ENCODE assay signal across 22 cellular contexts in the genomic region with DNA sequence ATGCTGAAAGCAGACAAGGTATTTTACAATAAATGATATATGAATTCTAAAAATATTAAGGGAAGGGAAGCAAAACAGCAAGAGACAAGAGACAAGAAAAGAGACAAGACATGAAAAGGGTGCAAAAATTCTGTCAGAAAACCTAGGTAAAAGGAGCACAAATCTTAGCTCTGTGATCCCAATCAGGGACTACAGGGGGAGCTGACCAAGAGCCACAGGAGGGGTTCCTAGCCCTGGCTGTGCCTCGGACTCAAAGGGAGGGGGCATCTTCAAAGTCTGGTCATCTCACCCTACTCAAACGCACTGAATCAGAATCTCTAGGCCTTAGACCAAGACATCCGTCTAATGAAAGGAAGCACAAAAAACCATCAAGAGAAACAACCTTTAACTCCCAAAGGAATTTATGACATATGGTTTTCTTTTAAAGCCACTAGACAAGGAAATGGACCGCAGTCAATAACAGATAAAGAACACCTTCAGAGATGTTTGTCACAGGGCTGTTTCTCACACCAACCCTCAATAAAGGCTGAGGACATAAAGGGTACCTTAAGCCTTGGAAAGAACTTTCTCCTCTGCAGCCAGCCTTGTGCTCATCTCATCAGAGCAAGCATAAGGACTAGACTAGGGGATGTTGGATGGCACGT.
DNase-seq lines count a peak whose midpoint lies in the region; ATAC-seq, FAIRE-seq and TF ChIP-seq lines count a peak whose summit lies in the region.
"Had no signal": no experiment of that assay in that cellular context is flagged by ENCODE, and none has a peak within 500 bp of the region (broad histone marks: within the 10 kb centered on the region; RNA-seq: fewer than 3 reads in every experiment).

No MANE protein-coding gene starts in this region.

- peaks cover 8% of the 10 kb centered on the region; the same call in 1 of the 2 replicates for H3K9me3 ChIP-seq in BLaER1
- H3K9me3 ChIP-seq in IMR-90 (ENCODE audit: control insufficient read depth, insufficient read depth, low read length): no peaks in the 10 kb centered on the region
- no peaks in the 10 kb centered on the region for H3K9me3 ChIP-seq in H1 (ENCODE audit: insufficient read depth in 2 of 2, low read depth in 1 of 2, low read length in 1 of 2)

- no peaks in the 10 kb centered on the region for H3K79me2 ChIP-seq in H1 (ENCODE audit: control insufficient read depth in 1 of 2, insufficient read depth in 2 of 2, low read length in 2 of 2)

- H3K36me3 ChIP-seq in BLaER1 (no peaks in the 10 kb centered on the region), IMR-90 (ENCODE audit: control insufficient read depth, insufficient read depth, low read length) (no peaks in the 10 kb centered on the region), H1 (ENCODE audit: control insufficient read depth in 2 of 4, insufficient read depth in 4 of 4, low read length in 3 of 4) (no peaks in the 10 kb centered on the region)
- H3K36me3 ChIP-seq: BLaER1 treated with 17β-estradiol and CSF1 and Interleukin-3, amounts not matched to agents 10 nM and 100 nM; upper lobe of right lung had no signal

- no peak for ATAC-seq in IMR-90 (ENCODE audit: low read depth)
- ATAC-seq in left colon: peak; percentile 63
- no peak for ATAC-seq in GM21723 (IDR thresholded peaks at IDR 0.05; ENCODE audit: unreplicated experiment)
- ATAC-seq: right cardiac atrium had no signal

- intact Hi-C loops in IMR-90 (cut with micrococcal nuclease): no loop called here
- intact Hi-C loops in left colon (cut with DNase I, micrococcal nuclease): no loop called here

- no peak overlapping the region for H2BK20ac ChIP-seq in IMR-90 (ENCODE audit: low read depth, low read length)
- H2BK20ac ChIP-seq in H1 (ENCODE audit: low read length): no peak overlapping the region

- H3K9ac ChIP-seq in BLaER1 (no peak overlapping the region), IMR-90 (ENCODE audit: low read depth, low read length) (no peak overlapping the region), H1 (replicated peaks in 1 of 4; ENCODE audit: extremely low read depth in 1 of 4, low read depth in 3 of 4, low read length in 3 of 4) (no peak overlapping the region)
- H3K9ac ChIP-seq: BLaER1 treated with 17β-estradiol and CSF1 and Interleukin-3, amounts not matched to agents 10 nM and 100 nM; KMS-11 had no signal

- H2BK120ac ChIP-seq in IMR-90 (ENCODE audit: low read depth, low read length) (no peak overlapping the region), H1 (replicated peaks; ENCODE audit: low read depth, low read length) (no peak overlapping the region)

- TF ChIP-seq RAD21 in IMR-90 (IDR thresholded peaks at IDR 0.05; ENCODE audit: low read length): no peak
- TF ChIP-seq RAD21 in H1 (IDR thresholded peaks at IDR 0.05 in 1 of 2, conservative IDR thresholded peaks at IDR 0.05 in 1 of 2; ENCODE audit: low read depth in 2 of 2, low read length in 2 of 2): peak; percentile 33 to 62

- no peaks in the 10 kb centered on the region for H3K23me2 ChIP-seq in H1 (ENCODE audit: low read depth, low read length)

- H3K9me1 ChIP-seq in IMR-90 (ENCODE audit: insufficient read depth, low read length): peaks cover 7% of the 10 kb centered on the region; the same call in 1 of the 2 replicates

- no peak overlapping the region for H4K8ac ChIP-seq in IMR-90 (ENCODE audit: low read depth in 2 of 2, low read length in 2 of 2)
- H4K8ac ChIP-seq in H1 (ENCODE audit: extremely low read depth, insufficient read depth, low read length): no peak overlapping the region

- H3K4me1 ChIP-seq in BLaER1: peaks cover 14% of the 10 kb centered on the region
- H3K4me1 ChIP-seq in IMR-90 (ENCODE audit: control insufficient read depth, insufficient read depth, low read length): peaks cover 6% of the 10 kb centered on the region
- H3K4me1 ChIP-seq in H1 (replicated peaks in 1 of 4; ENCODE audit: control insufficient read depth in 3 of 4, insufficient read depth in 4 of 4, low read length in 3 of 4): peaks cover 4 to 9% (median 7%) of the 10 kb centered on the region in 4 experiments; a peak in 5 of 7 replicates

- dilution Hi-C loops in IMR-90 (cut with HindIII; ENCODE audit: low sequenced_read_pairs, unreplicated experiment): no loop called here

- CTCF ChIA-PET in IMR-90 (lab: Yijun Ruan, JAX): no interaction called here
- CTCF ChIA-PET in H1 (lab: Charles Lee; ENCODE audit: partially characterized antibody): interaction anchor here (0.6 kb wide), 1 partner anchor 428 kb away, joined by 3 read pairs; no protein-coding TSS in a partner anchor

- no peaks in the 10 kb centered on the region for H3K27me3 ChIP-seq in BLaER1
- H3K27me3 ChIP-seq in IMR-90 (ENCODE audit: control insufficient read depth, insufficient read depth, low read length): no peaks in the 10 kb centered on the region
- no peaks in the 10 kb centered on the region for H3K27me3 ChIP-seq in H1 (replicated peaks in 1 of 4; ENCODE audit: control insufficient read depth in 3 of 4, extremely low read depth in 1 of 4, insufficient read depth in 3 of 4, low read length in 3 of 4)
- H3K27me3 ChIP-seq: upper lobe of right lung had no signal

- 0 out of 2 replicates have a peak overlapping the region, but pooled peaks have one; percentile 25 for H3K4me2 ChIP-seq in BLaER1
- H3K4me2 ChIP-seq in IMR-90 (ENCODE audit: low read depth, low read length): no peak overlapping the region
- H3K4me2 ChIP-seq in H1 (ENCODE audit: insufficient read depth in 1 of 2, low read depth in 2 of 2, low read length in 2 of 2): no peak overlapping the region
- H3K4me2 ChIP-seq: KMS-11 had no signal

- H2AFZ ChIP-seq in IMR-90 (replicated peaks; ENCODE audit: low read length, poor library complexity) (no peak overlapping the region), H1 (ENCODE audit: low read length) (no peak overlapping the region)

- H3K27ac ChIP-seq in BLaER1 (no peak overlapping the region), IMR-90 (ENCODE audit: insufficient read depth, low read length) (no peak overlapping the region), H1 (ENCODE audit: low read depth, low read length) (no peak overlapping the region)
- H3K27ac ChIP-seq: BLaER1 treated with 17β-estradiol and CSF1 and Interleukin-3, amounts not matched to agents 10 nM and 100 nM; KMS-11; upper lobe of right lung had no signal

- H4K91ac ChIP-seq in IMR-90 (ENCODE audit: insufficient read depth, low read depth, low read length) (no peak overlapping the region), H1 (replicated peaks; ENCODE audit: insufficient read length, low read length) (no peak overlapping the region)

- H3K4ac ChIP-seq in IMR-90 (ENCODE audit: low read depth, low read length) (no peak overlapping the region), H1 (replicated peaks; ENCODE audit: insufficient read length, low read depth, low read length) (no peak overlapping the region)

- no peak overlapping the region for H2AK9ac ChIP-seq in IMR-90 (replicated peaks; ENCODE audit: low read depth, low read length, poor library complexity)

- no peak for TF ChIP-seq EP300 in H1 (IDR thresholded peaks at IDR 0.05; ENCODE audit: borderline replicate concordance in 1 of 2, low read depth in 2 of 2, low read length in 2 of 2)

- POLR2A ChIA-PET in IMR-90 (lab: Charles Lee; ENCODE audit: unreplicated experiment): no interaction called here
- POLR2A ChIA-PET in H1 (lab: Charles Lee; ENCODE audit: partially characterized antibody): no interaction called here

- TF ChIP-seq POLR2A in IMR-90 (IDR thresholded peaks at IDR 0.05; ENCODE audit: low read depth, low read length) (no peak), H1 (IDR thresholded peaks at IDR 0.05; ENCODE audit: control extremely low read depth in 1 of 2, low read depth in 2 of 2, low read length in 2 of 2) (no peak)

- DNase-seq in IMR-90: no peak
- DNase-seq in H1 (ENCODE audit: low read depth in 1 of 2, low spot score in 2 of 2): no peak
- no peak for DNase-seq in left colon
- no peak for DNase-seq in stimulated activated CD4-positive, alpha-beta T cell treated with anti-CD3 and anti-CD28 coated beads, Interleukin-2, amount 100 ng/mL, for 24 hours
- no peak for DNase-seq in pons (ENCODE audit: low spot score)
- DNase-seq in SK-N-DZ (ENCODE audit: low spot score): no peak
- DNase-seq: activated CD4-positive, alpha-beta memory T cell treated with anti-CD3 and anti-CD28 coated beads, Interleukin-2, amount 10 ng/mL, durations not matched to agents 7 days and 5 days; activated naive CD4-positive, alpha-beta T cell treated with Interleukin-2 at 50 U/mL for 16 hours; HCEC 1CT; MV-4-11; NCI-H2171; NCI-H526; right cardiac atrium; upper lobe of right lung had no signal

- no peaks in the 10 kb centered on the region for H4K20me1 ChIP-seq in BLaER1
- H4K20me1 ChIP-seq in IMR-90 (ENCODE audit: insufficient read depth, low read length): no peaks in the 10 kb centered on the region
- no peaks in the 10 kb centered on the region for H4K20me1 ChIP-seq in H1 (replicated peaks in 1 of 2; ENCODE audit: control insufficient read depth in 1 of 2, insufficient read depth in 2 of 2, low read length in 2 of 2)
- H4K20me1 ChIP-seq: BLaER1 treated with 17β-estradiol and CSF1 and Interleukin-3, amounts not matched to agents 10 nM and 100 nM had no signal

- H4K5ac ChIP-seq in IMR-90 (ENCODE audit: low read depth, low read length) (no peak overlapping the region), H1 (ENCODE audit: insufficient read length, low read depth, low read length) (no peak overlapping the region)

- TF ChIP-seq CTCF in IMR-90 (conservative IDR thresholded peaks at IDR 0.05; ENCODE audit: low read depth, low read length): 0 out of 2 replicates have a peak, but pooled peaks have one; percentile 5
- peak; percentile 31 to 57 (median 31); a peak in 3 of 4 replicates for TF ChIP-seq CTCF in H1 (IDR thresholded peaks at IDR 0.05; ENCODE audit: control extremely low read depth in 1 of 3, insufficient read depth in 1 of 3, low read depth in 1 of 3, low read length in 3 of 3)

- no CpG with 5 or more reads among the region's 5 CpGs for WGBS in IMR-90 (ENCODE audit: extremely low coverage in 2 of 2, insufficient read length in 1 of 2), 2 experiments
- WGBS in H1 (ENCODE audit: extremely low coverage in 1 of 2, insufficient coverage in 1 of 2, insufficient read length in 1 of 2, insufficient replicate concordance in 2 of 2, low coverage in 1 of 2, low lambda C conversion rate in 2 of 2, missing lambda C conversion rate in 1 of 2), 2 experiments: 76% methylated on average over 5 of the region's 5 CpGs; no CpG with 5 or more reads in 1 of the 2 experiments

- H2BK5ac ChIP-seq in IMR-90 (ENCODE audit: low read depth, low read length, poor library complexity, severe bottlenecking) (no peak overlapping the region), H1 (ENCODE audit: low read depth, low read length) (no peak overlapping the region)

- H2BK12ac ChIP-seq in H1 (ENCODE audit: low read depth, low read length): no peak overlapping the region

- no peak for FAIRE-seq in H1 (lab: Jason Lieb, UNC)
- FAIRE-seq: bronchial epithelial cell, endothelial cell of umbilical vein, frontal cortex, GM18507 had no signal

- H3K23ac ChIP-seq in IMR-90 (ENCODE audit: low read depth, low read length): no peak overlapping the region
- H3K23ac ChIP-seq in H1 (ENCODE audit: insufficient read length): no peak overlapping the region

- H2AK5ac ChIP-seq in IMR-90 (ENCODE audit: low read depth, low read length) (no peak overlapping the region), H1 (ENCODE audit: low read depth, low read length) (no peak overlapping the region)

- H3K56ac ChIP-seq in IMR-90 (ENCODE audit: extremely low read depth, insufficient read depth, low read length): no peak overlapping the region
- H3K56ac ChIP-seq in H1 (replicated peaks; ENCODE audit: insufficient read length, low read depth, low read length): no peak overlapping the region

- no peak overlapping the region for H3K14ac ChIP-seq in IMR-90 (replicated peaks; ENCODE audit: low read depth, low read length)
- no peak overlapping the region for H3K14ac ChIP-seq in H1 (ENCODE audit: insufficient read length)

- BruUV-seq in IMR-90 (replicated peaks; lab: Mats Ljungman, UMichigan): no TSS peak

- H3K18ac ChIP-seq in IMR-90 (ENCODE audit: low read depth, low read length) (no peak overlapping the region), H1 (ENCODE audit: extremely low read depth, low read length) (no peak overlapping the region)

- no peaks in the 10 kb centered on the region for H3K79me1 ChIP-seq in IMR-90 (ENCODE audit: low read depth in 1 of 2, low read length in 2 of 2)
- H3K79me1 ChIP-seq in H1 (ENCODE audit: low read depth, low read length): no peaks in the 10 kb centered on the region

- in situ Hi-C loops in IMR-90 (cut with MboI; ENCODE audit: low sequenced_read_pairs): no loop called here

- H2BK15ac ChIP-seq in IMR-90 (ENCODE audit: low read depth, low read length): 0 out of 3 replicates have a peak overlapping the region, but pooled peaks have one; percentile 11
- H2BK15ac ChIP-seq in H1 (ENCODE audit: low read length): 0 out of 2 replicates have a peak overlapping the region, but pooled peaks have one; percentile 14

- H3K4me3 ChIP-seq in BLaER1 (no peak overlapping the region), IMR-90 (ENCODE audit: insufficient read depth, low read depth, low read length) (no peak overlapping the region), H1 (ENCODE audit: extremely low read depth in 1 of 4, insufficient read depth in 2 of 4, low read depth in 3 of 4, low read length in 4 of 4) (no peak overlapping the region)
- H3K4me3 ChIP-seq: BLaER1 treated with 17β-estradiol and CSF1 and Interleukin-3, amounts not matched to agents 10 nM and 100 nM; upper lobe of right lung had no signal
